In the genomic region with DNA sequence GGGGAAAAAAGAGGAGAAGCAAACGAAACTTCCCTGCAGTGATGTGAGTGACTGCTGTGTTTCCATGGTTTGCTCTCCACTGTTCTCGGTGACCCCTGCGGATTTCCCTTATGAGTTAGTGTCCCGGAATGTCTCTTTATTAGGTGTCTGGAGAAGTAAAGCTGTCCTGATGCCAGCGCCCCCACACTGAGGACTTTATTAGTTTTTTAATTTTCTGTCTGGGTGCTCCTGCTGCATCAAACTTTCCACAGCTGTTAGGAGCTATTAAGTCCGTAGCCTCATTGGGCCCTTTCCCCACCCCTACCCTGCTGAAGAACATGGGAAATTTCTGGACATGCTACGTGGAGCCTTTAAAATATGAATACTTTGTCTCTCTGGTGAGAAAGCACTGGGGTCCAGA, we compare ENCODE assay signal across 14 cellular contexts.
A peak's percentile ranks its signal among the peaks of the same experiment; 100 is the strongest.
DNase-seq lines count a peak whose midpoint lies in the region; ATAC-seq and TF ChIP-seq lines count a peak whose summit lies in the region.
"Had no signal": no experiment of that assay in that cellular context is flagged by ENCODE, and none has a peak within 500 bp of the region (broad histone marks: within the 10 kb centered on the region; RNA-seq: fewer than 3 reads in every experiment).

No MANE protein-coding gene starts in this region.

- no peak for TF ChIP-seq POLR2A in GM18505 (IDR thresholded peaks at IDR 0.05; ENCODE audit: borderline replicate concordance, extremely low read depth, insufficient read depth, insufficient read length)

- no peak overlapping the region for H3K4me3 ChIP-seq in foreskin fibroblast (ENCODE audit: low read depth in 1 of 2, low read length in 2 of 2)

- TF ChIP-seq CTCF in foreskin fibroblast (IDR thresholded peaks at IDR 0.05; ENCODE audit: low read depth, low read length): no peak

- ATAC-seq in GM18505 (IDR thresholded peaks at IDR 0.05; ENCODE audit: unreplicated experiment): no peak
- ATAC-seq: activated T-cell treated with anti-CD3 and anti-CD28 coated beads, Interleukin-2, amount 50 U/mL, for 4 hours had no signal

- DNase-seq in EH (ENCODE audit: low read depth) (peak; percentile 87), RPMI7951 (ENCODE audit: low read depth) (peak; percentile 60), foreskin fibroblast (peak; percentile 30 to 49), renal cortical epithelial cell (ENCODE audit: low read depth) (peak; percentile 26), H4 (ENCODE audit: low spot score) (no peak), SW480 (ENCODE audit: low spot score) (no peak), NCI-H2081 (lab: John Stamatoyannopoulos, UW) (no peak)
- DNase-seq: activated T-cell treated with anti-CD3 and anti-CD28 coated beads, Interleukin-2, amount 50 U/mL, for 4 hours; NCI-H1092 treated with DMSO at 0.1 percent for 48 hours; NCI-H2171 treated with DMSO at 0.1 percent for 48 hours; occipital lobe; Right ventricle myocardium superior; small intestine had no signal

Comparison
In these comparisons a context has a peak if more than half of its experiments do, and no peak if none do; other contexts are left out.
1. DNase-seq: peak in EH (single experiment), RPMI7951 (single experiment), foreskin fibroblast (2 of 2) and renal cortical epithelial cell (single experiment); none in H4 (single experiment), SW480 (single experiment) and NCI-H2081 (0 of 2).